In genomic region chrX:32451954-32452518, GRCh38 we compare ENCODE assay signal across 26 cellular contexts.
DNase-seq lines count a peak whose midpoint lies in the region; ATAC-seq, FAIRE-seq and TF ChIP-seq lines count a peak whose summit lies in the region.
"Had no signal": no experiment of that assay in that cellular context is flagged by ENCODE, and none has a peak within 500 bp of the region (broad histone marks: within the 10 kb centered on the region; RNA-seq: fewer than 3 reads in every experiment).

No MANE protein-coding gene starts in this region.

- no peak for TF ChIP-seq EP300 in K562 (IDR thresholded peaks at IDR 0.05; ENCODE audit: low read length)

- WGBS in K562 (ENCODE audit: insufficient coverage, low coverage, missing lambda C conversion rate), result 0% methylated on average over 3 of the region's 3 CpGs

- H3K4me1 ChIP-seq in K562 (replicated peaks in 1 of 2; ENCODE audit: control insufficient read depth in 2 of 2, insufficient read depth in 2 of 2, low read length in 2 of 2), result no peaks in the 10 kb centered on the region
- H3K4me1 ChIP-seq: BE2C had no signal

- H3K4me1 Mint-ChIP-seq in stimulated activated naive CD8-positive, alpha-beta T cell treated with anti-CD3 and anti-CD28 coated beads, Interleukin-15, amount 100 ng/mL, for 72 hours, result peaks cover 8% of the 10 kb centered on the region
- peaks cover 9 to 21% of the 10 kb centered on the region in 2 donors for H3K4me1 Mint-ChIP-seq in stimulated activated naive B cell treated with anti-CD40 and anti-IgM and Interleukin-4, amounts not matched to agents 10 μg/mL and 1 μg/mL and 100 μg/mL, for 72 hours
- H3K4me1 Mint-ChIP-seq: H9 had no signal

- H2AFZ ChIP-seq in K562 (ENCODE audit: low read depth, low read length), result no peak overlapping the region
- H2AFZ ChIP-seq: GM23248 had no signal

- TF ChIP-seq CTCF in K562 (IDR thresholded peaks at IDR 0.05 in 2 of 3, conservative IDR thresholded peaks at IDR 0.05 in 1 of 3; ENCODE audit: insufficient read depth in 2 of 3, low read depth in 1 of 3, low read length in 3 of 3), result no peak

- BruUV-seq in K562 (replicated peaks; lab: Mats Ljungman, UMichigan), result no TSS peak

- H3K4me2 ChIP-seq in K562 (ENCODE audit: insufficient read depth, low read length), result no peak overlapping the region

- H3K9me3 Mint-ChIP-seq in stimulated activated naive CD8-positive, alpha-beta T cell treated with anti-CD3 and anti-CD28 coated beads, Interleukin-15, amount 100 ng/mL, for 72 hours, result peaks cover 0 to 5% of the 10 kb centered on the region in 2 donors
- peaks cover 0 to 6% of the 10 kb centered on the region in 2 donors for H3K9me3 Mint-ChIP-seq in stimulated activated naive B cell treated with anti-CD40 and anti-IgM and Interleukin-4, amounts not matched to agents 10 μg/mL and 1 μg/mL and 100 μg/mL, for 72 hours
- H3K9me3 Mint-ChIP-seq: CD14-positive monocyte had no signal

- no peak for ATAC-seq in stimulated activated naive CD8-positive, alpha-beta T cell treated with anti-CD3 and anti-CD28 coated beads, Interleukin-15, amount 100 ng/mL, for 72 hours
- ATAC-seq in stimulated activated naive CD8-positive, alpha-beta T cell treated with anti-CD3 and anti-CD28 coated beads, Interleukin-15, Interleukin-2, amounts not matched to agents 100 U/mL and 50 U/mL, for 24 hours, result no peak
- ATAC-seq in K562, result no peak
- no peak for ATAC-seq in stimulated activated naive B cell treated with anti-CD40 and anti-IgM and Interleukin-4, amounts not matched to agents 10 μg/mL and 1 μg/mL and 100 μg/mL, for 72 hours (replicated peaks)
- no peak for ATAC-seq in HG03025 (IDR thresholded peaks at IDR 0.05; ENCODE audit: low FRiP score, unreplicated experiment)

- peak; percentile 4 for DNase-seq in DMS53 (lab: John Stamatoyannopoulos, UW)
- DNase-seq in DMS53 treated with DMSO at 0.1 percent for 48 hours (lab: John Stamatoyannopoulos, UW; ENCODE audit: unreplicated experiment), result no peak
- DNase-seq in stimulated activated naive CD8-positive, alpha-beta T cell treated with anti-CD3 and anti-CD28 coated beads, Interleukin-15, amount 100 ng/mL, for 72 hours, result no peak
- DNase-seq in stimulated activated naive CD8-positive, alpha-beta T cell treated with anti-CD3 and anti-CD28 coated beads, Interleukin-15, Interleukin-2, amounts not matched to agents 100 U/mL and 50 U/mL, for 24 hours, result no peak
- no peak for DNase-seq in K562 (ENCODE audit: extremely low read depth in 1 of 4, low spot score in 3 of 4)
- no peak for DNase-seq in stimulated activated naive B cell treated with anti-CD40 and anti-IgM and Interleukin-4, amounts not matched to agents 10 μg/mL and 1 μg/mL and 100 μg/mL, for 72 hours
- no peak for DNase-seq in cardiac septum (ENCODE audit: low spot score)
- DNase-seq: ACHN, BE2C, Calu3, GM23248, H9, HFFc6, IMR-90, NCI-H1105, NCI-H1436 treated with DMSO at 0.1 percent for 48 hours, NCI-H187 treated with DMSO at 0.1 percent for 48 hours, NCI-H2107, NCI-H524, NCI-H774, SIG-M5 had no signal

- no peaks in the 10 kb centered on the region for H4K20me1 ChIP-seq in K562 (replicated peaks; ENCODE audit: control insufficient read depth, insufficient read depth, low read length)

- no peak for FAIRE-seq in K562 (lab: Jason Lieb, UNC)
- FAIRE-seq: RCC 7860 had no signal

- intact Hi-C loops in K562 (cut with micrococcal nuclease) (no loop called here), cardiac septum (cut with DNase I) (no loop called here)

- no peaks in the 10 kb centered on the region for H3K36me3 ChIP-seq in K562 (ENCODE audit: control insufficient read depth, insufficient read depth, low read length)
- H3K36me3 ChIP-seq: BE2C had no signal

- peak overlapping the region; percentile 35 to 75 for H3K27ac Mint-ChIP-seq in stimulated activated naive CD8-positive, alpha-beta T cell treated with anti-CD3 and anti-CD28 coated beads, Interleukin-15, amount 100 ng/mL, for 72 hours
- peak overlapping the region; percentile 57 for H3K27ac Mint-ChIP-seq in stimulated activated naive B cell treated with anti-CD40 and anti-IgM and Interleukin-4, amounts not matched to agents 10 μg/mL and 1 μg/mL and 100 μg/mL, for 72 hours
- H3K27ac Mint-ChIP-seq: CD14-positive monocyte, H9, HFFc6 had no signal

- in situ Hi-C loops in K562 (cut with MboI), result no loop called here

- TF ChIP-seq POLR2A in K562 (conservative IDR thresholded peaks at IDR 0.05), result no peak

- H3K27me3 ChIP-seq in K562 (ENCODE audit: control insufficient read depth in 2 of 2, insufficient read depth in 2 of 2, low read length in 2 of 2), result no peaks in the 10 kb centered on the region
- H3K27me3 ChIP-seq: BE2C had no signal

- H3K9ac ChIP-seq in K562 (ENCODE audit: insufficient read depth in 1 of 2, low read depth in 2 of 2, low read length in 2 of 2), result no peak overlapping the region
- H3K9ac ChIP-seq: GM23248 had no signal

- no peaks in the 10 kb centered on the region for H3K9me3 ChIP-seq in K562 (replicated peaks; ENCODE audit: control insufficient read depth, insufficient read depth, low read depth, low read length)
- H3K9me3 ChIP-seq: BE2C had no signal

- TF ChIP-seq RAD21 in K562 (CRISPR knock-in tag; conservative IDR thresholded peaks at IDR 0.05 in 1 of 2, IDR thresholded peaks at IDR 0.05 in 1 of 2), result no peak

- POLR2A ChIA-PET in K562 (lab: Yijun Ruan, JAX), result no interaction called here

- H3K4me3 ChIP-seq in K562, result no peak overlapping the region
- H3K4me3 ChIP-seq: GM23248, SK-N-MC had no signal

- H3K4me3 Mint-ChIP-seq in stimulated activated naive CD8-positive, alpha-beta T cell treated with anti-CD3 and anti-CD28 coated beads, Interleukin-15, amount 100 ng/mL, for 72 hours, result no peak overlapping the region
- H3K4me3 Mint-ChIP-seq in stimulated activated naive B cell treated with anti-CD40 and anti-IgM and Interleukin-4, amounts not matched to agents 10 μg/mL and 1 μg/mL and 100 μg/mL, for 72 hours, result peak overlapping the region in 1 of 2 donors; percentile 69
- H3K4me3 Mint-ChIP-seq: CD14-positive monocyte, H9, HFFc6 had no signal

- no peak overlapping the region for H3K27ac ChIP-seq in K562 (ENCODE audit: extremely low read depth, low read depth, low read length)
- H3K27ac ChIP-seq: 22Rv1, GM23248, SK-N-MC had no signal

- CTCF ChIA-PET in K562 (lab: Yijun Ruan, JAX; ENCODE audit: low intra/inter-chr PET ratio), result no interaction called here

- no peaks in the 10 kb centered on the region for H3K79me2 ChIP-seq in K562 (ENCODE audit: control insufficient read depth, insufficient read depth, low read length)

- H3K27me3 Mint-ChIP-seq in stimulated activated naive CD8-positive, alpha-beta T cell treated with anti-CD3 and anti-CD28 coated beads, Interleukin-15, amount 100 ng/mL, for 72 hours, result no peaks in the 10 kb centered on the region
- peaks cover 0 to 6% of the 10 kb centered on the region in 2 donors for H3K27me3 Mint-ChIP-seq in stimulated activated naive B cell treated with anti-CD40 and anti-IgM and Interleukin-4, amounts not matched to agents 10 μg/mL and 1 μg/mL and 100 μg/mL, for 72 hours

- peaks cover 0 to 10% of the 10 kb centered on the region in 2 donors for H3K36me3 Mint-ChIP-seq in stimulated activated naive B cell treated with anti-CD40 and anti-IgM and Interleukin-4, amounts not matched to agents 10 μg/mL and 1 μg/mL and 100 μg/mL, for 72 hours
- H3K36me3 Mint-ChIP-seq: CD14-positive monocyte had no signal

- H3K9me1 ChIP-seq in K562 (ENCODE audit: control insufficient read depth, insufficient read depth, low read length), result no peaks in the 10 kb centered on the region

TF ChIP-seq in K562, 482 proteins besides CTCF, POLR2A, EP300 and RAD21 (continues in another document):
- peak; percentile 70; the same call in 1 of the 2 replicates for TF ChIP-seq FOXM1 (IDR thresholded peaks at IDR 0.05; ENCODE audit: low read depth)
- TF ChIP-seq FOXM1 (CRISPR knock-in tag; IDR thresholded peaks at IDR 0.05; ENCODE audit: low read depth), result no peak
